18 cellular contexts compared by ENCODE assay signal in the genomic region with DNA sequence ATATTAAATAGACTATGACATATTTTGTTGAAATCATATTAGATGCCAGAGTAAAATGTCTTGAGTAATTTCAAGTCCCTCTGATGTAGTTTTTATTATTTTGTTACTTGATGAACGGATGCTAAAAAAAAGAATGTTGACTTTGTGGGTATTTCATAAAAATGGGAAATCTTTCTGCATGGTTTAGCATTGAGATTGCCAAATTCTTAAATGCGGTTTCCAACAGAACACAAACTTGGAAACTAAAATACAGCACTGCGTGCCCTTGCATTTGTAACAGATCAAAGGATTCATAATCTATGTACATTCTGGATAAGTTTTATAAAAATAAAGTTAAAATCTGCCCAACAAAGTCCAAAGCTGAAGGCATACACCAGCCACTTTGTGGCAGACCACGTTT.
"Had no signal": no experiment of that assay in that cellular context is flagged by ENCODE, and none has a peak within 500 bp of the region (broad histone marks: within the 10 kb centered on the region; RNA-seq: fewer than 3 reads in every experiment).

No MANE protein-coding gene starts in this region.

- H3K27ac ChIP-seq: dorsolateral prefrontal cortex, gastrocnemius medialis, parathyroid adenoma, right lobe of liver, transverse colon, vagina had no signal

- H3K79me2 ChIP-seq: parathyroid adenoma had no signal

- H3K4me1 ChIP-seq: gastrocnemius medialis, parathyroid adenoma, right lobe of liver, transverse colon, vagina had no signal

- H3K27me3 ChIP-seq: gastrocnemius medialis, right lobe of liver, transverse colon, vagina had no signal

- DNase-seq: cerebellar nuclear complex; dorsolateral prefrontal cortex; effector CD4-positive, alpha-beta T cell; foreskin fibroblast; gastrocnemius medialis; head of caudate nucleus; kidney; natural killer cell; right lobe of liver; stimulated activated CD4-positive, alpha-beta T cell treated with anti-CD3 and anti-CD28 coated beads, Interleukin-2, amount 100 ng/mL, for 24 hours; stimulated activated CD4-positive, alpha-beta T cell treated with anti-CD3 and anti-CD28 coated beads, Interleukin-4, amount 100 ng/mL, for 24 hours; stimulated activated naive CD8-positive, alpha-beta T cell treated with anti-CD3 and anti-CD28 coated beads, Interleukin-15, Interleukin-2, amounts not matched to agents 100 U/mL and 50 U/mL, for 24 hours; transverse colon had no signal

- H3K9me3 ChIP-seq: gastrocnemius medialis, right lobe of liver, transverse colon, vagina had no signal

- H2AFZ ChIP-seq: parathyroid adenoma had no signal

- H3K36me3 ChIP-seq: gastrocnemius medialis, right lobe of liver, transverse colon, vagina had no signal

- H3K9ac ChIP-seq: parathyroid adenoma had no signal

- ATAC-seq: gastrocnemius medialis; left lobe of liver; natural killer cell; right lobe of liver; stimulated activated memory B cell treated with anti-CD40 and anti-IgM and Interleukin-4, amounts not matched to agents 10 μg/mL and 1 μg/mL and 100 μg/mL, for 72 hours; stimulated activated naive CD8-positive, alpha-beta T cell treated with anti-CD3 and anti-CD28 coated beads, Interleukin-15, Interleukin-2, amounts not matched to agents 100 U/mL and 50 U/mL, for 24 hours had no signal

- H3K4me3 ChIP-seq: dorsolateral prefrontal cortex, gastrocnemius medialis, lung, right lobe of liver, transverse colon, vagina had no signal
